34 cellular contexts compared by ENCODE assay signal in the genomic region with DNA sequence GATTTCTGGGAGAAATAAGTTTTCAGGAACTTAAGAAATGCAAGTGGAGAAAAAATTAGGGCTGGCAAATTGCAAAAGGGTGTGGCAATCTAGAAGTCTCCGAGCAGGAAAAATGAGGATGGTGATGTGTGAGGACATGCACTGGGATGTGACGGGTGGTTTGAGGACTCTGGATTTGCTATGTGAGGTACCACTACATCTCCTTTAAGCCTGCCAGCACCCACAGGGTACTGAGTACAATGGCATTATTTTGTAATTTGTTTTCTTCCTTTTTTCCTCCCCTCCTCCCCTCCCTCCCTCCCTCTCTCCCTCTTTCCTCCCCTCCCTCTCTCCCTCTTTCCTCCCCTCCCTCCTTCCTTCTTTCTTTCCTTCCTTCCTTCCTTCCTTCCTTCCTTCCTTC.
"Had no signal": no experiment of that assay in that cellular context is flagged by ENCODE, and none has a peak within 500 bp of the region (broad histone marks: within the 10 kb centered on the region; RNA-seq: fewer than 3 reads in every experiment).

No MANE protein-coding gene starts in this region.

- ATAC-seq: activated CD8-positive, alpha-beta T cell treated with anti-CD3 and anti-CD28 coated beads for 36 hours; activated naive CD4-positive, alpha-beta T cell treated with anti-CD3 and anti-CD28 coated beads, Interleukin-2, amount 50 U/mL, for 72 hours; activated T-cell treated with anti-CD3 and anti-CD28 coated beads, Interleukin-2, amount 50 U/mL, for 4 hours; activated T-cell treated with anti-CD3 and anti-CD28 coated beads, Interleukin-2, amount 50 U/mL, for 72 hours; activated T-helper 17 cell treated with anti-CD3 and anti-CD28 coated beads, Interleukin-2, amount 50 U/mL, for 72 hours had no signal

- H3K27me3 ChIP-seq: adrenal gland, ascending aorta, cardiac muscle cell had no signal

- H3K9me3 ChIP-seq: adrenal gland, ascending aorta had no signal

- H3K4me3 ChIP-seq: adrenal gland, ascending aorta, cardiac muscle cell had no signal

- H3K36me3 ChIP-seq: adrenal gland, ascending aorta, cardiac muscle cell had no signal

- DNase-seq: activated B cell treated with CpG ODN at 0.5 μM for 24 hours; activated CD4-positive, alpha-beta memory T cell treated with anti-CD3 and anti-CD28 coated beads for 36 hours; activated CD4-positive, alpha-beta T cell treated with anti-CD3 and anti-CD28 coated beads for 4 hours; activated CD4-positive, alpha-beta T cell treated with anti-CD3 and anti-CD28 coated beads, Interleukin-2, amount 10 ng/mL, durations not matched to agents 24 days and 14 days; activated CD4-positive, alpha-beta T cell treated with anti-CD3 and anti-CD28 coated beads, Interleukin-2, amount 50 U/mL, for 1 hour; activated CD4-positive, alpha-beta T cell treated with anti-CD3 and anti-CD28 coated beads, Interleukin-2, amount 50 U/mL, for 4 hours; activated CD4-positive, CD25-positive, alpha-beta regulatory T cell treated with anti-CD3 and anti-CD28 coated beads, Interleukin-2, amount 50 U/mL, for 72 hours; activated CD8-positive, alpha-beta memory T cell treated with anti-CD3 and anti-CD28 coated beads, Interleukin-2, amount 50 U/mL, for 4 hours; activated CD8-positive, alpha-beta T cell treated with anti-CD3 and anti-CD28 coated beads for 36 hours; activated effector memory CD4-positive, alpha-beta T cell treated with anti-CD3 and anti-CD28 coated beads, Interleukin-2, amount 50 U/mL, for 16 hours; activated gamma-delta T cell treated with Interleukin-2 at 50 U/mL for 16 hours; activated naive CD4-positive, alpha-beta T cell; activated naive CD4-positive, alpha-beta T cell treated with anti-CD3 and anti-CD28 coated beads for 36 hours; activated naive CD4-positive, alpha-beta T cell treated with anti-CD3 and anti-CD28 coated beads, Interleukin-2, amount 50 U/mL, for 16 hours; activated naive CD8-positive, alpha-beta T cell treated with anti-CD3 and anti-CD28 coated beads for 36 hours; activated T-cell treated with anti-CD3 and anti-CD28 coated beads for 4 hours; activated T-cell treated with anti-CD3 and anti-CD28 coated beads, Interleukin-2, amount 50 U/mL, for 1 hour; activated T-cell treated with anti-CD3 and anti-CD28 coated beads, Interleukin-2, amount 50 U/mL, for 4 hours; activated T-cell treated with anti-CD3 and anti-CD28 coated beads, Interleukin-2, amount 50 U/mL, for 72 hours; adrenal gland; amniotic stem cell; anterior cingulate cortex; caudate nucleus; cerebellar nuclear complex; T-helper 1 cell; T-helper 2 cell; T-helper 9 cell had no signal

- H3K4me1 ChIP-seq: adrenal gland, ascending aorta had no signal

- FAIRE-seq: bronchial epithelial cell, TTC549 had no signal

- H3K27ac ChIP-seq: adrenal gland, ascending aorta, cardiac muscle cell, VCaP had no signal
